ENCODE assay signal across 13 cellular contexts in the genomic region with DNA sequence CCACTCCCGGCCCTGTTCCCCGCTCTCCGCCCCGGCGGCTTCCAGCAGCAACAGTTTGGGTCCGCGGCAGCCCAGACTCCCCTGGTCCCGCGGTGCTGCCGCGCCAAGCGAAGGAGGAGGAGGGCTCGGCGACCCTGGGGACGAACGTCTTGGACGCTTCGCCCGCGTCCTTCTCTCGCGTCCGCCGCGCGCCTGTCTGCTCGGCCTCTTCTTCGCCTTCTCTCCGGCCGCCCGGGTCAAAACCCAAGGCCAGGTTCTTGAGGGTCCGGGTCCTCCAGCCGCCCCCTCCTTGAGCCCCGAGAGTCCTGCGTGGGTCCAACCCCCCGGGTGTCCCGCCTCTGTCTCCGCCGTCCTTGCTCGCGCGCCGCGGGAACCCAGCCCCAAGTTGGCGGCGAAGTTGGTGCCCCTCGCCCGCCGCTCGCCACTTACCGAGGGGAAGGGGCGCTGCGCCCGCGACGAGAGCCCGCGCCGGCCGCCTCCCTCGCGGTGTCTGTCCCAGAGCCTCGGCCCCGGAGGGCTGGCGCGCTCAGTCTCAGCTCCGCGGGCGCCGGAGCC. TPM values are rescaled to one million over a fixed set of nuclear protein-coding genes. Genes with fewer than 3 reads are reported as not detected.
DNase-seq lines count a peak whose midpoint lies in the region; ATAC-seq lines count a peak whose summit lies in the region.
"Had no signal": no experiment of that assay in that cellular context is flagged by ENCODE, and none has a peak within 500 bp of the region (broad histone marks: within the 10 kb centered on the region; RNA-seq: fewer than 3 reads in every experiment).

No MANE protein-coding gene starts in this region.

- WGBS in iPS DF 6.9 (ENCODE audit: insufficient coverage, insufficient read length): no CpG with 5 or more reads among the region's 70 CpGs

- H3K27me3 ChIP-seq in iPS DF 6.9 (ENCODE audit: control insufficient read depth, insufficient read depth, low read length) (peaks cover 43% of the 10 kb centered on the region), skeletal muscle tissue (ENCODE audit: control insufficient read depth in 3 of 3, insufficient read depth in 3 of 3, low read length in 3 of 3) (peaks cover 42 to 45% (median 44%) of the 10 kb centered on the region in 3 donors)

- no peak overlapping the region for H3K27ac ChIP-seq in iPS DF 6.9 (ENCODE audit: low read length)
- no peak overlapping the region for H3K27ac ChIP-seq in skeletal muscle tissue (ENCODE audit: low read depth, low read length)

- H3K4me3 Mint-ChIP-seq in T-cell: peak overlapping the region in 2 of 3 donors; percentile 31 to 65

- peak overlapping the region; percentile 25; the same call in 1 of the 2 replicates for H3K4me3 ChIP-seq in iPS DF 6.9 (ENCODE audit: low read length)
- peak overlapping the region in 2 of 3 donors; percentile 29 to 48 for H3K4me3 ChIP-seq in skeletal muscle tissue (ENCODE audit: low read length in 3 of 3)

- POLR2A ChIA-PET in T-cell (lab: Charles Lee): no interaction called here

- no peak overlapping the region for H3K27ac Mint-ChIP-seq in T-cell

- H3K36me3 ChIP-seq in iPS DF 6.9 (ENCODE audit: control insufficient read depth, insufficient read depth, low read length) (peaks cover 4% of the 10 kb centered on the region; the same call in 1 of the 2 replicates), skeletal muscle tissue (ENCODE audit: control insufficient read depth in 3 of 3, insufficient read depth in 3 of 3, low read length in 3 of 3) (no peaks in the 10 kb centered on the region)

- no peaks in the 10 kb centered on the region for H3K36me3 Mint-ChIP-seq in T-cell

- H3K27me3 Mint-ChIP-seq in T-cell: peaks cover 33 to 43% of the 10 kb centered on the region in 2 donors

- H3K4me1 ChIP-seq in iPS DF 6.9 (ENCODE audit: control insufficient read depth, insufficient read depth, low read length) (peaks cover 2% of the 10 kb centered on the region; the same call in 1 of the 2 replicates), skeletal muscle tissue (ENCODE audit: control insufficient read depth in 3 of 3, insufficient read depth in 3 of 3, low read length in 3 of 3) (peaks cover 11 to 18% (median 16%) of the 10 kb centered on the region in 3 donors)

- peak in 2 of 4 experiments; percentile 3 to 4 for ATAC-seq in T-cell (replicated peaks in 1 of 4)
- ATAC-seq in GM19324 (IDR thresholded peaks at IDR 0.05; ENCODE audit: low FRiP score, unreplicated experiment): no peak

- peak in 2 of 3 experiments; percentile 30 to 35 for DNase-seq in NCI-H1417 (lab: John Stamatoyannopoulos, UW)
- DNase-seq in NCI-H1417 treated with DMSO at 0.1 percent for 48 hours (lab: John Stamatoyannopoulos, UW): no peak
- DNase-seq in T-cell: no peak
- no peak for DNase-seq in iPS DF 6.9 (ENCODE audit: low read depth, low spot score)
- no peak for DNase-seq in nucleus accumbens (lab: John Stamatoyannopoulos, UW)
- DNase-seq in activated naive CD4-positive, alpha-beta T cell treated with anti-CD3 and anti-CD28 coated beads, Interleukin-2, amount 50 U/mL, for 16 hours: no peak
- DNase-seq: NCI-H2081 treated with DMSO at 0.1 percent for 48 hours; SHP77 treated with DMSO at 0.1 percent for 48 hours; stimulated activated CD4-positive, alpha-beta T cell treated with anti-CD3 and anti-CD28 coated beads, Interleukin-2, amount 100 ng/mL, for 48 hours had no signal

- H3K4me1 Mint-ChIP-seq in T-cell: peaks cover 18 to 30% (median 25%) of the 10 kb centered on the region in 3 donors

- peak overlapping the region in 1 of 3 donors; percentile 16 for H3K9ac ChIP-seq in skeletal muscle tissue (ENCODE audit: low read depth in 1 of 3, low read length in 3 of 3)

- H3K9me3 Mint-ChIP-seq in T-cell: no peaks in the 10 kb centered on the region

- CTCF ChIA-PET in T-cell (lab: Charles Lee): interaction anchor here (0.6 to 1.7 kb wide), 2 partner anchors 70 kb away, joined by 4 to 7 read pairs; no protein-coding TSS in a partner anchor

- H3K9me3 ChIP-seq in iPS DF 6.9 (ENCODE audit: control insufficient read depth, insufficient read depth, low read length): no peaks in the 10 kb centered on the region
- no peaks in the 10 kb centered on the region for H3K9me3 ChIP-seq in skeletal muscle tissue (ENCODE audit: control insufficient read depth in 3 of 3, low read length in 3 of 3)

RNA-seq across cellular contexts. Expression of a gene that starts 1.4 kb away (rescaled TPM):
- total RNA-seq in T-cell: not detected
- 2.1 TPM for total RNA-seq in skeletal muscle tissue

RNA-seq across cellular contexts. Expression of a gene that starts 11.7 kb away (rescaled TPM):
- 10 to 100 TPM in 3 of 5 donors, 1 to 10 TPM in 2; 4.2 to 20.7 (median 15.3) TPM for total RNA-seq in T-cell
- total RNA-seq in skeletal muscle tissue: 3.7 TPM

RNA-seq across cellular contexts. Expression of a gene that starts 32.4 kb away (rescaled TPM):
- total RNA-seq in T-cell (not detected), skeletal muscle tissue (not detected)
- total RNA-seq: A172, HT1080 had no signal

Comparison
In these comparisons a context has a peak if more than half of its experiments do, and no peak if none do; other contexts are left out.
1. DNase-seq: peak in NCI-H1417 (2 of 3); none in NCI-H1417 treated with DMSO at 0.1 percent for 48 hours (single experiment), T-cell (0 of 34), iPS DF 6.9 (single experiment), nucleus accumbens (0 of 56) and activated naive CD4-positive, alpha-beta T cell treated with anti-CD3 and anti-CD28 coated beads, Interleukin-2, amount 50 U/mL, for 16 hours (single experiment).